In the genomic region with DNA sequence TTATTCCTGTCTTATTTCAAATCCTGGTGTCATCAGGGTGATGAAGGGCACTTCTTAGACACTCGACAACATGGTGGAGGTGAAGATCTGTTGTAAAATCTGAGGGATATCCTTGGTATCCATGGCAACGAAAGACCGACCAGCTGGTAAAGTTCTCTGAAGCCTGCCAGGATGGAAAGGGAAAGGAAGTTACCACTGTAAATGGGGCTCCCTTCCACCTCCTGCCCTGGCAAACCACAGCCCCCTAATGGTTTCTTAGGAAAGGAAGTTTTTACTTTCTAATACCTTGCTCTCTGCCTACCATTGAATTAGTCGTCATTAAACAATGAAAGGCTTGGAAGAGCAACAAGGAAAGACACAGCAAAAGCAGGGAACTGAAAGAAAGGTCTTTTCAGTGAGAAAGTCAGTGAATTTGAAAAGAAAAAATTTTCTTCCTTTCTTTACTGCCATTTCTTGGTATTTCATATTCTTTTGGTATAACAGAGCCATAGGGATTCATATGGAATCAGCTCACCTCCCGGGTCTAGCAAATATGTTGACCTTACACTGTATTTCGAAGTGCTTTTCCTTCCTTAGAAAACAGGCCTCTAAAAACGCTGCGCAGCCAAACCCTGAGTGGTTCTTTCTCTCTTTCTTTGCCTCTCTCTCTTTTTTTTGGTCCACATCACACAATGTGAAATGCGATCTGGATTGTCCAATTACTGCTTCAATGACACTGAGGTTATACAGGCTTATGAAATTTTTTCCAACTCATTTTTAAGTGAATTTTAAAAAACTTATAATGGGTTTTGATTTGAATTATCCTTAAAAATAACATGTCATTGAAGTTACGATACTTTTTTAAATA, we compare ENCODE assay signal across 20 cellular contexts.
DNase-seq lines count a peak whose midpoint lies in the region; ATAC-seq and TF ChIP-seq lines count a peak whose summit lies in the region.
"Had no signal": no experiment of that assay in that cellular context is flagged by ENCODE, and none has a peak within 500 bp of the region (broad histone marks: within the 10 kb centered on the region; RNA-seq: fewer than 3 reads in every experiment).

No MANE protein-coding gene starts in this region.

- no peak overlapping the region for H3K27ac ChIP-seq in IMR-90 (ENCODE audit: insufficient read depth, low read length)
- peak overlapping the region; percentile 94 for H3K27ac ChIP-seq in cingulate gyrus (ENCODE audit: low read depth, low read length)
- H3K27ac ChIP-seq: A549, C4-2B, spleen had no signal

- peak overlapping the region; percentile 40; the same call in 1 of the 2 replicates for H2BK20ac ChIP-seq in IMR-90 (ENCODE audit: low read depth, low read length)

- peak overlapping the region; percentile 3; the same call in 1 of the 2 replicates for H2AK5ac ChIP-seq in IMR-90 (ENCODE audit: low read depth, low read length)

- no peak overlapping the region for H2AK9ac ChIP-seq in IMR-90 (replicated peaks; ENCODE audit: low read depth, low read length, poor library complexity)

- H3K27me3 ChIP-seq in IMR-90 (ENCODE audit: control insufficient read depth, insufficient read depth, low read length) = no peaks in the 10 kb centered on the region
- H3K27me3 ChIP-seq: spleen had no signal

- peaks cover 8% of the 10 kb centered on the region for H3K4me1 ChIP-seq in IMR-90 (ENCODE audit: control insufficient read depth, insufficient read depth, low read length)

- H2AFZ ChIP-seq in IMR-90 (replicated peaks; ENCODE audit: low read length, poor library complexity) = no peak overlapping the region

- no peak overlapping the region for H2BK5ac ChIP-seq in IMR-90 (ENCODE audit: low read depth, low read length, poor library complexity, severe bottlenecking)

- no peak overlapping the region for H3K14ac ChIP-seq in IMR-90 (replicated peaks; ENCODE audit: low read depth, low read length)

- H2BK120ac ChIP-seq in IMR-90 (ENCODE audit: low read depth, low read length) = 0 out of 2 replicates have a peak overlapping the region, but pooled peaks have one; percentile 1

- H3K9me3 ChIP-seq in IMR-90 (ENCODE audit: control insufficient read depth, insufficient read depth, low read length) = no peaks in the 10 kb centered on the region
- H3K9me3 ChIP-seq: A549, spleen had no signal

- peak overlapping the region; percentile 17; the same call in 1 of the 2 replicates for H3K4ac ChIP-seq in IMR-90 (ENCODE audit: low read depth, low read length)

- ATAC-seq in IMR-90 (ENCODE audit: low read depth) = no peak
- ATAC-seq in HG03139 (IDR thresholded peaks at IDR 0.05; ENCODE audit: unreplicated experiment) = no peak
- no peak for ATAC-seq in HG02571 (IDR thresholded peaks at IDR 0.05; ENCODE audit: unreplicated experiment)
- ATAC-seq: A549; activated naive CD4-positive, alpha-beta T cell treated with anti-CD3 and anti-CD28 coated beads, Interleukin-2, amount 50 U/mL, for 72 hours; esophagus mucosa; natural killer cell treated with Interleukin-12 subunit alpha and Interleukin-12 subunit beta and Interleukin-15 and Interleukin-18, amount 100 ng/mL, for 72 hours had no signal

- DNase-seq in ACHN (peak; percentile 8), IMR-90 (no peak), midbrain (lab: John Stamatoyannopoulos, UW) (peak; percentile 69), amniotic stem cell (lab: John Stamatoyannopoulos, UW) (no peak)
- no peak for DNase-seq in stimulated activated naive CD4-positive, alpha-beta T cell (lab: John Stamatoyannopoulos, UW)
- DNase-seq: activated CD4-positive, alpha-beta T cell treated with anti-CD3 and anti-CD28 coated beads, Interleukin-2, amount 50 U/mL, for 4 hours; activated T-cell treated with anti-CD3 and anti-CD28 coated beads, Interleukin-2, amount 50 U/mL, for 1 hour; DND-41; H9; NCI-H187 treated with DMSO at 0.1 percent for 48 hours; NCI-H510A; spleen had no signal

- 85% methylated on average over 3 of the region's 10 CpGs; no CpG with 5 or more reads in 1 of the 2 experiments for WGBS in IMR-90 (ENCODE audit: extremely low coverage in 2 of 2, insufficient read length in 1 of 2), 2 experiments

- no peak overlapping the region for H3K56ac ChIP-seq in IMR-90 (ENCODE audit: extremely low read depth, insufficient read depth, low read length)

- H3K18ac ChIP-seq in IMR-90 (ENCODE audit: low read depth, low read length) = peak overlapping the region; percentile 39; the same call in 1 of the 2 replicates

- no peak overlapping the region for H4K91ac ChIP-seq in IMR-90 (ENCODE audit: insufficient read depth, low read depth, low read length)

- no peak overlapping the region; a peak in 1 of 4 replicates for H4K8ac ChIP-seq in IMR-90 (ENCODE audit: low read depth in 2 of 2, low read length in 2 of 2)

- H4K5ac ChIP-seq in IMR-90 (ENCODE audit: low read depth, low read length) = no peak overlapping the region

- CTCF ChIA-PET in IMR-90 (lab: Yijun Ruan, JAX) = interaction anchor here (0.6 to 1.1 kb wide), 2 partner anchors 81 to 84 kb away, joined by 3 read pairs; no protein-coding TSS in a partner anchor

- H3K4me2 ChIP-seq in IMR-90 (ENCODE audit: low read depth, low read length) = no peak overlapping the region
- H3K4me2 ChIP-seq: A549 had no signal

- TF ChIP-seq RAD21 in IMR-90 (IDR thresholded peaks at IDR 0.05; ENCODE audit: low read length) = no peak

- dilution Hi-C loops in IMR-90 (cut with HindIII; ENCODE audit: low sequenced_read_pairs, unreplicated experiment) = no loop called here

- TF ChIP-seq POLR2A in IMR-90 (IDR thresholded peaks at IDR 0.05; ENCODE audit: low read depth, low read length) = no peak

- no peaks in the 10 kb centered on the region for H3K36me3 ChIP-seq in IMR-90 (ENCODE audit: control insufficient read depth, insufficient read depth, low read length)

- no peaks in the 10 kb centered on the region for H4K20me1 ChIP-seq in IMR-90 (ENCODE audit: insufficient read depth, low read length)

- BruUV-seq in IMR-90 (replicated peaks; lab: Mats Ljungman, UMichigan) = no TSS peak

- intact Hi-C loops in IMR-90 (cut with micrococcal nuclease) = loop anchor here (10.0 kb wide), 1 partner anchor 76 kb away; no protein-coding TSS in a partner anchor

- H3K79me1 ChIP-seq in IMR-90 (ENCODE audit: low read depth in 1 of 2, low read length in 2 of 2) = no peaks in the 10 kb centered on the region

- POLR2A ChIA-PET in IMR-90 (lab: Charles Lee; ENCODE audit: unreplicated experiment) = interaction anchor here (1.7 kb wide), 1 partner anchor 109 kb away, joined by 3 read pairs; no protein-coding TSS in a partner anchor

- no peak overlapping the region for H2BK15ac ChIP-seq in IMR-90 (ENCODE audit: low read depth, low read length)

- in situ Hi-C loops in ACHN (cut with HindIII; ENCODE audit: low pct_ligation_motif_present, low pct_unique_long_range_greater_than_20kb, low sequenced_read_pairs) (no loop called here), IMR-90 (cut with MboI; ENCODE audit: low sequenced_read_pairs) (no loop called here)

- H3K9ac ChIP-seq in IMR-90 (ENCODE audit: low read depth, low read length) = no peak overlapping the region

- TF ChIP-seq CTCF in IMR-90 (conservative IDR thresholded peaks at IDR 0.05; ENCODE audit: low read depth, low read length) = no peak

- H3K9me1 ChIP-seq in IMR-90 (ENCODE audit: insufficient read depth, low read length) = peaks cover 2% of the 10 kb centered on the region

- H3K4me3 ChIP-seq in IMR-90 (ENCODE audit: insufficient read depth, low read depth, low read length) = no peak overlapping the region
- H3K4me3 ChIP-seq: A549, spleen had no signal

- no peak overlapping the region for H3K23ac ChIP-seq in IMR-90 (ENCODE audit: low read depth, low read length)

TF ChIP-seq in IMR-90, 13 proteins besides CTCF, POLR2A, EP300 and RAD21:
- no peak for TF ChIP-seq RCOR1 (IDR thresholded peaks at IDR 0.05; ENCODE audit: insufficient replicate concordance, low read length)
- TF ChIP-seq CEBPB (IDR thresholded peaks at IDR 0.05; ENCODE audit: low read depth, low read length) = no peak
- no peak for TF ChIP-seq NFE2L2 (IDR thresholded peaks at IDR 0.05; ENCODE audit: low read depth, low read length)
- TF ChIP-seq MXI1 (IDR thresholded peaks at IDR 0.05; ENCODE audit: borderline replicate concordance, low read depth, low read length) = no peak
- TF ChIP-seq CHD1 (IDR thresholded peaks at IDR 0.05; ENCODE audit: low read depth, low read length) = no peak
- TF ChIP-seq MAFK (IDR thresholded peaks at IDR 0.05; ENCODE audit: low read depth, low read length) = no peak
- no peak for TF ChIP-seq RFX5 (IDR thresholded peaks at IDR 0.05; ENCODE audit: low read depth, low read length)
- TF ChIP-seq SMC3 (IDR thresholded peaks at IDR 0.05; ENCODE audit: low read depth, low read length) = no peak
- TF ChIP-seq, protein P1, sequence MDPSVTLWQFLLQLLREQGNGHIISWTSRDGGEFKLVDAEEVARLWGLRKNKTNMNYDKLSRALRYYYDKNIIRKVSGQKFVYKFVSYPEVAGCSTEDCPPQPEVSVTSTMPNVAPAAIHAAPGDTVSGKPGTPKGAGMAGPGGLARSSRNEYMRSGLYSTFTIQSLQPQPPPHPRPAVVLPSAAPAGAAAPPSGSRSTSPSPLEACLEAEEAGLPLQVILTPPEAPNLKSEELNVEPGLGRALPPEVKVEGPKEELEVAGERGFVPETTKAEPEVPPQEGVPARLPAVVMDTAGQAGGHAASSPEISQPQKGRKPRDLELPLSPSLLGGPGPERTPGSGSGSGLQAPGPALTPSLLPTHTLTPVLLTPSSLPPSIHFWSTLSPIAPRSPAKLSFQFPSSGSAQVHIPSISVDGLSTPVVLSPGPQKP (IDR thresholded peaks at IDR 0.05; ENCODE audit: borderline replicate concordance, low read depth, low read length) = no peak
- TF ChIP-seq BHLHE40 (IDR thresholded peaks at IDR 0.05; ENCODE audit: low read depth, low read length) = no peak
- no peak for TF ChIP-seq FOS (IDR thresholded peaks at IDR 0.05; ENCODE audit: low read depth, low read length)

Comparison
In these comparisons a context has a peak if more than half of its experiments do, and no peak if none do; other contexts are left out.
1. DNase-seq: peak in ACHN (single experiment) and midbrain (single experiment); none in IMR-90 (single experiment), amniotic stem cell (single experiment) and stimulated activated naive CD4-positive, alpha-beta T cell (0 of 6).